ENCODE assay signal across 13 cellular contexts in the genomic region with DNA sequence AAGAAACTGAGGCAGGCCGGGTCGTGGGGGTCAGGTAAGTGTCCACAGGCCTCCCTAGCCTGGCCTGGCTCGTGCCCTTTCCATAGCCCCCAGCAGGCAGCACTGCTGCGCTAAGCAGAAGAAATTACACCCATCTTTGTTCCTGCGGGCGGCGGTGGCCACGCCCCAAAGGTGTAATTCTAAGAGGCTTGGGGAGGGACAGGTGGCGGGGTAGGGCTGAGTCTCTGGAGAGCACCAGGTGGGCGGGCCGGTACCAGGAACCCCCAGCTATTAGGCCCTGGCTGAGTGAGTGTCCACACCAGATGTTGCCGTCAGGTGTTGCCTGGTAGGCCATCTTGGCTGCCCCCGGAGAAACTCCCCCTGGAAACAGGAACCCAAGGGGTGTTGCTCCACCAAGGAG. TPM values are rescaled to one million over a fixed set of nuclear protein-coding genes. Genes with fewer than 3 reads are reported as not detected.
DNase-seq lines count a peak whose midpoint lies in the region; ATAC-seq and TF ChIP-seq lines count a peak whose summit lies in the region.
"Had no signal": no experiment of that assay in that cellular context is flagged by ENCODE, and none has a peak within 500 bp of the region (broad histone marks: within the 10 kb centered on the region; RNA-seq: fewer than 3 reads in every experiment).

No MANE protein-coding gene starts in this region.

- DNase-seq in DMS153 (lab: John Stamatoyannopoulos, UW) (peak; percentile 88), NCI-H187 treated with DMSO at 0.1 percent for 48 hours (lab: John Stamatoyannopoulos, UW) (peak; percentile 83), WERI-Rb-1 (peak; percentile 86), lung (ENCODE audit: low spot score) (peak; percentile 64), heart left ventricle (no peak), T-helper 17 cell (no peak)
- DNase-seq in activated CD4-positive, alpha-beta T cell treated with anti-CD3 and anti-CD28 coated beads, Interleukin-2, amount 50 U/mL, for 1 hour, result no peak
- DNase-seq: activated CD4-positive, alpha-beta T cell treated with anti-CD3 and anti-CD28 coated beads for 48 hours; effector memory CD8-positive, alpha-beta T cell; PC-9; stimulated activated CD4-positive, alpha-beta T cell treated with anti-CD3 and anti-CD28 coated beads, Interleukin-12 subunit alpha, Interleukin-12 subunit beta, amount 100 ng/mL, for 4 hours; SW 1271 had no signal

- H3K36me3 ChIP-seq in WERI-Rb-1 (no peaks in the 10 kb centered on the region), lung (ENCODE audit: control insufficient read depth in 2 of 2, insufficient read depth in 2 of 2, low read length in 2 of 2) (no peaks in the 10 kb centered on the region), heart left ventricle (no peaks in the 10 kb centered on the region)

- no peak overlapping the region for H3K27ac Mint-ChIP-seq in T-helper 17 cell
- H3K27ac Mint-ChIP-seq: effector memory CD8-positive, alpha-beta T cell had no signal

- TF ChIP-seq CTCF in WERI-Rb-1 (IDR thresholded peaks at IDR 0.05; ENCODE audit: low read depth, low read length) (peak; percentile 70), lung (IDR thresholded peaks at IDR 0.05; ENCODE audit: control extremely low read depth, extremely low read depth) (no peak), heart left ventricle (IDR thresholded peaks at IDR 0.05) (no peak)

- H3K9me3 ChIP-seq in WERI-Rb-1 (ENCODE audit: severe bottlenecking) (no peaks in the 10 kb centered on the region), lung (ENCODE audit: control insufficient read depth in 2 of 2, insufficient read depth in 1 of 2, low read length in 1 of 2) (no peaks in the 10 kb centered on the region), heart left ventricle (no peaks in the 10 kb centered on the region), T-helper 17 cell (ENCODE audit: control insufficient read depth, low read length, poor library complexity, severe bottlenecking) (no peaks in the 10 kb centered on the region)

- intact Hi-C loops in heart left ventricle (cut with DNase I), result no loop called here

- TF ChIP-seq POLR2A in heart left ventricle (IDR thresholded peaks at IDR 0.05), result no peak

- H3K4me3 Mint-ChIP-seq in T-helper 17 cell, result no peak overlapping the region
- H3K4me3 Mint-ChIP-seq: effector memory CD8-positive, alpha-beta T cell had no signal

- no peaks in the 10 kb centered on the region for H3K27me3 ChIP-seq in WERI-Rb-1 (ENCODE audit: insufficient read depth, low read depth, severe bottlenecking)
- no peaks in the 10 kb centered on the region for H3K27me3 ChIP-seq in lung (ENCODE audit: control insufficient read depth, insufficient read depth)
- no peaks in the 10 kb centered on the region for H3K27me3 ChIP-seq in heart left ventricle

- H3K27me3 Mint-ChIP-seq in T-helper 17 cell, result no peaks in the 10 kb centered on the region
- H3K27me3 Mint-ChIP-seq: effector memory CD8-positive, alpha-beta T cell had no signal

- ATAC-seq in lung (ENCODE audit: insufficient read depth, low FRiP score), result peak; percentile 75
- no peak for ATAC-seq in heart left ventricle
- no peak for ATAC-seq in T-helper 17 cell
- no peak for ATAC-seq in HG03045 (IDR thresholded peaks at IDR 0.05; ENCODE audit: unreplicated experiment)
- ATAC-seq: effector memory CD8-positive, alpha-beta T cell had no signal

- peaks cover 10% of the 10 kb centered on the region for H3K4me1 Mint-ChIP-seq in T-helper 17 cell

- 68 to 88% methylated on average over 13 of the region's 13 CpGs for WGBS in lung, 2 donors
- 86 to 90% (median 89%) methylated on average over 12 to 13 of the region's 13 CpGs for WGBS in heart left ventricle, 4 donors

- no peaks in the 10 kb centered on the region for H3K4me1 ChIP-seq in lung (ENCODE audit: control insufficient read depth in 2 of 2, insufficient read depth in 2 of 2, low read length in 2 of 2)
- H3K4me1 ChIP-seq in heart left ventricle, result peaks cover 0 to 10% (median 1%) of the 10 kb centered on the region in 12 donors

- peaks cover 2% of the 10 kb centered on the region for H3K36me3 Mint-ChIP-seq in T-helper 17 cell (ENCODE audit: low read depth)

- H3K27ac ChIP-seq in WERI-Rb-1, result peak overlapping the region; percentile 60
- H3K27ac ChIP-seq in lung (ENCODE audit: low read depth in 1 of 2, low read length in 1 of 2), result peak overlapping the region in 1 of 2 donors; percentile 16
- H3K27ac ChIP-seq in heart left ventricle, result no peak overlapping the region
- H3K27ac ChIP-seq: PC-9 had no signal

- H3K4me3 ChIP-seq in WERI-Rb-1 (ENCODE audit: low read depth, low read length), result no peak overlapping the region
- no peak overlapping the region for H3K4me3 ChIP-seq in lung
- H3K4me3 ChIP-seq in heart left ventricle, result no peak overlapping the region
- H3K4me3 ChIP-seq: PC-9 had no signal

RNA-seq across cellular contexts. Expression of gene ARAP1, which starts 12.3 kb away (rescaled TPM):
- 100 to 1,000 TPM; 168 to 218 TPM for total RNA-seq in lung
- polyA plus RNA-seq in lung, result 100 to 1,000 TPM; 134 to 178 TPM
- total RNA-seq in heart left ventricle, result 100 to 1,000 TPM in 2 of 9 donors, 10 to 100 TPM in 7; 35.4 to 116 (median 44.0) TPM
- polyA plus RNA-seq in heart left ventricle, result 10 to 100 TPM; 37.7 to 42.0 TPM
- total RNA-seq in T-helper 17 cell, result 100 to 1,000 TPM in 1 of 2 donors, 10 to 100 TPM in 1; 93.3 to 108 TPM

RNA-seq across cellular contexts. Expression of gene STARD10, which starts 29.3 kb away (rescaled TPM):
- total RNA-seq in lung (100 to 1,000 TPM in 1 of 2 donors, 10 to 100 TPM in 1; 97.1 to 108 TPM), heart left ventricle (10 to 100 TPM; 35.2 to 78.8 (median 55.2) TPM), T-helper 17 cell (10 to 100 TPM; 12.9 to 17.7 TPM)
- polyA plus RNA-seq in lung (100 to 1,000 TPM in 1 of 2 donors, 10 to 100 TPM in 1; 66.5 to 198 TPM), heart left ventricle (100 to 1,000 TPM in 1 of 2 donors, 10 to 100 TPM in 1; 35.9 to 237 TPM)

RNA-seq across cellular contexts. Expression of gene ATG16L2, which starts 49.7 kb away (rescaled TPM):
- total RNA-seq in lung (10 to 100 TPM; 42.6 to 61.9 TPM), heart left ventricle (10 to 100 TPM in 7 of 9 donors, 1 to 10 TPM in 2; 6.0 to 28.9 (median 13.2) TPM), T-helper 17 cell (100 to 1,000 TPM in 1 of 2 donors, 10 to 100 TPM in 1; 95.4 to 121 TPM)
- polyA plus RNA-seq in lung (10 to 100 TPM; 60.8 to 86.0 TPM), heart left ventricle (10 to 100 TPM in 1 of 2 donors, 1 to 10 TPM in 1; 8.3 to 24.2 TPM)

Comparison
In these comparisons a context has a peak if more than half of its experiments do, and no peak if none do; other contexts are left out.
1. DNase-seq: peak in DMS153 (single experiment), NCI-H187 treated with DMSO at 0.1 percent for 48 hours (single experiment), WERI-Rb-1 (single experiment) and lung (single experiment); none in heart left ventricle (0 of 5), T-helper 17 cell (0 of 3) and activated CD4-positive, alpha-beta T cell treated with anti-CD3 and anti-CD28 coated beads, Interleukin-2, amount 50 U/mL, for 1 hour (single experiment).